Comparison of ENCODE assay signal across 1 cellular context in genomic region chr17:50863221-50863843, GRCh38.
A peak's percentile ranks its signal among the peaks of the same experiment; 100 is the strongest.
TF ChIP-seq lines count a peak whose summit lies in the region.

No MANE protein-coding gene starts in this region.

TF ChIP-seq in HepG2, 621 proteins besides CTCF, POLR2A, EP300 and RAD21 (continued from another document and continues in another):
- TF ChIP-seq, protein P1, sequence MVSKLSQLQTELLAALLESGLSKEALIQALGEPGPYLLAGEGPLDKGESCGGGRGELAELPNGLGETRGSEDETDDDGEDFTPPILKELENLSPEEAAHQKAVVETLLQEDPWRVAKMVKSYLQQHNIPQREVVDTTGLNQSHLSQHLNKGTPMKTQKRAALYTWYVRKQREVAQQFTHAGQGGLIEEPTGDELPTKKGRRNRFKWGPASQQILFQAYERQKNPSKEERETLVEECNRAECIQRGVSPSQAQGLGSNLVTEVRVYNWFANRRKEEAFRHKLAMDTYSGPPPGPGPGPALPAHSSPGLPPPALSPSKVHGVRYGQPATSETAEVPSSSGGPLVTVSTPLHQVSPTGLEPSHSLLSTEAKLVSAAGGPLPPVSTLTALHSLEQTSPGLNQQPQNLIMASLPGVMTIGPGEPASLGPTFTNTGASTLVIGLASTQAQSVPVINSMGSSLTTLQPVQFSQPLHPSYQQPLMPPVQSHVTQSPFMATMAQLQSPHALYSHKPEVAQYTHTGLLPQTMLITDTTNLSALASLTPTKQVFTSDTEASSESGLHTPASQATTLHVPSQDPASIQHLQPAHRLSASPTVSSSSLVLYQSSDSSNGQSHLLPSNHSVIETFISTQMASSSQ (IDR thresholded peaks at IDR 0.05; ENCODE audit: low read depth) = no peak
- TF ChIP-seq, protein P1 (CRISPR knock-in tag; IDR thresholded peaks at IDR 0.05; ENCODE audit: borderline replicate concordance) = peak; percentile 45; the same call in 1 of the 2 replicates
- TF ChIP-seq NFYB (CRISPR knock-in tag; IDR thresholded peaks at IDR 0.05) = no peak
- no peak; the same call in 1 of the 2 replicates for TF ChIP-seq POGK (CRISPR knock-in tag; conservative IDR thresholded peaks at IDR 0.05)
- no peak for TF ChIP-seq HNRNPH1 (optimal IDR thresholded peaks at IDR 0.05; ENCODE audit: low read depth, low read length)
- no peak for TF ChIP-seq GMEB2 (CRISPR knock-in tag; IDR thresholded peaks at IDR 0.05; ENCODE audit: low read depth)
- no peak for TF ChIP-seq HMG20B (CRISPR knock-in tag; conservative IDR thresholded peaks at IDR 0.05)
- TF ChIP-seq MAFK (conservative IDR thresholded peaks at IDR 0.05 in 1 of 2, IDR thresholded peaks at IDR 0.05 in 1 of 2; ENCODE audit: low read length in 2 of 2) = no peak
- TF ChIP-seq ZFP90 (CRISPR knock-in tag; IDR thresholded peaks at IDR 0.05; ENCODE audit: borderline replicate concordance) = no peak; the same call in 1 of the 2 replicates
- no peak for TF ChIP-seq CEBPB (IDR thresholded peaks at IDR 0.05; ENCODE audit: borderline replicate concordance, low read depth, low read length)
- no peak for TF ChIP-seq ZNF841 (CRISPR knock-in tag; IDR thresholded peaks at IDR 0.05; ENCODE audit: borderline replicate concordance)
- TF ChIP-seq NR1H2 (CRISPR knock-in tag; IDR thresholded peaks at IDR 0.05; ENCODE audit: borderline replicate concordance, low read depth) = no peak
- no peak for TF ChIP-seq CSRNP2 (CRISPR knock-in tag; conservative IDR thresholded peaks at IDR 0.05; ENCODE audit: low read depth)
- TF ChIP-seq ZNF569 (CRISPR knock-in tag; IDR thresholded peaks at IDR 0.05; ENCODE audit: borderline replicate concordance) = no peak
- no peak for TF ChIP-seq BRD4 (CRISPR knock-in tag; IDR thresholded peaks at IDR 0.05)
- no peak for TF ChIP-seq ZNF878 (CRISPR knock-in tag; IDR thresholded peaks at IDR 0.05)
- no peak for TF ChIP-seq ZBTB20 (CRISPR knock-in tag; IDR thresholded peaks at IDR 0.05; ENCODE audit: borderline replicate concordance, low read depth)
- TF ChIP-seq ERF (CRISPR knock-in tag; IDR thresholded peaks at IDR 0.05) = peak; percentile 55; the same call in 1 of the 2 replicates
- TF ChIP-seq, protein P2, sequence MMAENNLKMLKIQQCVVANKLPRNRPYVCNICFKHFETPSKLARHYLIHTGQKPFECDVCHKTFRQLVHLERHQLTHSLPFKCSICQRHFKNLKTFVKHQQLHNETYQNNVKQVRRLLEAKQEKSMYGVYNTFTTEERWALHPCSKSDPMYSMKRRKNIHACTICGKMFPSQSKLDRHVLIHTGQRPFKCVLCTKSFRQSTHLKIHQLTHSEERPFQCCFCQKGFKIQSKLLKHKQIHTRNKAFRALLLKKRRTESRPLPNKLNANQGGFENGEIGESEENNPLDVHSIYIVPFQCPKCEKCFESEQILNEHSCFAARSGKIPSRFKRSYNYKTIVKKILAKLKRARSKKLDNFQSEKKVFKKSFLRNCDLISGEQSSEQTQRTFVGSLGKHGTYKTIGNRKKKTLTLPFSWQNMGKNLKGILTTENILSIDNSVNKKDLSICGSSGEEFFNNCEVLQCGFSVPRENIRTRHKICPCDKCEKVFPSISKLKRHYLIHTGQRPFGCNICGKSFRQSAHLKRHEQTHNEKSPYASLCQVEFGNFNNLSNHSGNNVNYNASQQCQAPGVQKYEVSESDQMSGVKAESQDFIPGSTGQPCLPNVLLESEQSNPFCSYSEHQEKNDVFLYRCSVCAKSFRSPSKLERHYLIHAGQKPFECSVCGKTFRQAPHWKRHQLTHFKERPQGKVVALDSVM (CRISPR knock-in tag; IDR thresholded peaks at IDR 0.05) = no peak
- TF ChIP-seq RBAK (CRISPR knock-in tag; IDR thresholded peaks at IDR 0.05) = no peak
- 0 out of 2 replicates have a peak, but pooled peaks have one; percentile 60 for TF ChIP-seq SIN3A (IDR thresholded peaks at IDR 0.05; ENCODE audit: borderline replicate concordance, low read depth, low read length)
- TF ChIP-seq RNF2 (conservative IDR thresholded peaks at IDR 0.05; ENCODE audit: low read depth) = no peak
- TF ChIP-seq PHF21A (CRISPR knock-in tag; IDR thresholded peaks at IDR 0.05) = no peak
- TF ChIP-seq TCF7 (IDR thresholded peaks at IDR 0.05; ENCODE audit: low read depth) = no peak
- TF ChIP-seq ZNF34 (CRISPR knock-in tag; IDR thresholded peaks at IDR 0.05; ENCODE audit: borderline replicate concordance) = no peak
- no peak for TF ChIP-seq KDM1A (CRISPR knock-in tag; IDR thresholded peaks at IDR 0.05)
- no peak for TF ChIP-seq CREB3 (CRISPR knock-in tag; IDR thresholded peaks at IDR 0.05)
- 0 out of 2 replicates have a peak, but pooled peaks have one; percentile 30 for TF ChIP-seq SMYD3 (CRISPR knock-in tag; IDR thresholded peaks at IDR 0.05)
- TF ChIP-seq, protein P3, sequence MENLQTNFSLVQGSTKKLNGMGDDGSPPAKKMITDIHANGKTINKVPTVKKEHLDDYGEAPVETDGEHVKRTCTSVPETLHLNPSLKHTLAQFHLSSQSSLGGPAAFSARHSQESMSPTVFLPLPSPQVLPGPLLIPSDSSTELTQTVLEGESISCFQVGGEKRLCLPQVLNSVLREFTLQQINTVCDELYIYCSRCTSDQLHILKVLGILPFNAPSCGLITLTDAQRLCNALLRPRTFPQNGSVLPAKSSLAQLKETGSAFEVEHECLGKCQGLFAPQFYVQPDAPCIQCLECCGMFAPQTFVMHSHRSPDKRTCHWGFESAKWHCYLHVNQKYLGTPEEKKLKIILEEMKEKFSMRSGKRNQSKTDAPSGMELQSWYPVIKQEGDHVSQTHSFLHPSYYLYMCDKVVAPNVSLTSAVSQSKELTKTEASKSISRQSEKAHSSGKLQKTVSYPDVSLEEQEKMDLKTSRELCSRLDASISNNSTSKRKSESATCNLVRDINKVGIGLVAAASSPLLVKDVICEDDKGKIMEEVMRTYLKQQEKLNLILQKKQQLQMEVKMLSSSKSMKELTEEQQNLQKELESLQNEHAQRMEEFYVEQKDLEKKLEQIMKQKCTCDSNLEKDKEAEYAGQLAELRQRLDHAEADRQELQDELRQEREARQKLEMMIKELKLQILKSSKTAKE (CRISPR knock-in tag; IDR thresholded peaks at IDR 0.05; ENCODE audit: borderline replicate concordance) = no peak
- no peak for TF ChIP-seq CREM (IDR thresholded peaks at IDR 0.05)
- no peak for TF ChIP-seq CREM (CRISPR knock-in tag; IDR thresholded peaks at IDR 0.05)
- TF ChIP-seq NCOA2 (CRISPR knock-in tag; IDR thresholded peaks at IDR 0.05) = peak; percentile 42; the same call in 1 of the 2 replicates
- TF ChIP-seq NONO (IDR thresholded peaks at IDR 0.05) = no peak
- 0 out of 2 replicates have a peak, but pooled peaks have one; percentile 15 for TF ChIP-seq NONO (CRISPR knock-in tag; conservative IDR thresholded peaks at IDR 0.05)
- no peak for TF ChIP-seq SP2 (CRISPR knock-in tag; IDR thresholded peaks at IDR 0.05)
- TF ChIP-seq, protein P4, sequence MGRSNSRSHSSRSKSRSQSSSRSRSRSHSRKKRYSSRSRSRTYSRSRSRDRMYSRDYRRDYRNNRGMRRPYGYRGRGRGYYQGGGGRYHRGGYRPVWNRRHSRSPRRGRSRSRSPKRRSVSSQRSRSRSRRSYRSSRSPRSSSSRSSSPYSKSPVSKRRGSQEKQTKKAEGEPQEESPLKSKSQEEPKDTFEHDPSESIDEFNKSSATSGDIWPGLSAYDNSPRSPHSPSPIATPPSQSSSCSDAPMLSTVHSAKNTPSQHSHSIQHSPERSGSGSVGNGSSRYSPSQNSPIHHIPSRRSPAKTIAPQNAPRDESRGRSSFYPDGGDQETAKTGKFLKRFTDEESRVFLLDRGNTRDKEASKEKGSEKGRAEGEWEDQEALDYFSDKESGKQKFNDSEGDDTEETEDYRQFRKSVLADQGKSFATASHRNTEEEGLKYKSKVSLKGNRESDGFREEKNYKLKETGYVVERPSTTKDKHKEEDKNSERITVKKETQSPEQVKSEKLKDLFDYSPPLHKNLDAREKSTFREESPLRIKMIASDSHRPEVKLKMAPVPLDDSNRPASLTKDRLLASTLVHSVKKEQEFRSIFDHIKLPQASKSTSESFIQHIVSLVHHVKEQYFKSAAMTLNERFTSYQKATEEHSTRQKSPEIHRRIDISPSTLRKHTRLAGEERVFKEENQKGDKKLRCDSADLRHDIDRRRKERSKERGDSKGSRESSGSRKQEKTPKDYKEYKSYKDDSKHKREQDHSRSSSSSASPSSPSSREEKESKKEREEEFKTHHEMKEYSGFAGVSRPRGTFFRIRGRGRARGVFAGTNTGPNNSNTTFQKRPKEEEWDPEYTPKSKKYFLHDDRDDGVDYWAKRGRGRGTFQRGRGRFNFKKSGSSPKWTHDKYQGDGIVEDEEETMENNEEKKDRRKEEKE (IDR thresholded peaks at IDR 0.05) = no peak
- TF ChIP-seq ZNF530 (CRISPR knock-in tag; IDR thresholded peaks at IDR 0.05; ENCODE audit: low read depth) = no peak
- no peak for TF ChIP-seq ZNF484 (CRISPR knock-in tag; IDR thresholded peaks at IDR 0.05; ENCODE audit: borderline replicate concordance, low read depth)
- no peak for TF ChIP-seq MED13 (CRISPR knock-in tag; IDR thresholded peaks at IDR 0.05)
- no peak for TF ChIP-seq ARHGAP35 (CRISPR knock-in tag; IDR thresholded peaks at IDR 0.05; ENCODE audit: borderline replicate concordance)
- TF ChIP-seq YEATS4 (CRISPR knock-in tag; IDR thresholded peaks at IDR 0.05; ENCODE audit: borderline replicate concordance) = no peak
- no peak for TF ChIP-seq MTA3 (CRISPR knock-in tag; IDR thresholded peaks at IDR 0.05)
- TF ChIP-seq HCFC1 (IDR thresholded peaks at IDR 0.05; ENCODE audit: low read depth, low read length) = no peak
